Comparison of ENCODE assay signal across 9 cellular contexts in genomic region chr10:111756541-111757061, GRCh38.
A peak's percentile ranks its signal among the peaks of the same experiment; 100 is the strongest.
DNase-seq lines count a peak whose midpoint lies in the region; ATAC-seq and TF ChIP-seq lines count a peak whose summit lies in the region.
"Had no signal": no experiment of that assay in that cellular context is flagged by ENCODE, and none has a peak within 500 bp of the region (broad histone marks: within the 10 kb centered on the region; RNA-seq: fewer than 3 reads in every experiment).

No MANE protein-coding gene starts in this region.

- H3K36me3 ChIP-seq in MM.1S (replicated peaks; ENCODE audit: insufficient read depth, low read length) = no peaks in the 10 kb centered on the region
- no peaks in the 10 kb centered on the region for H3K36me3 ChIP-seq in mammary epithelial cell (ENCODE audit: insufficient read depth, low read length)
- H3K36me3 ChIP-seq in mesenchymal stem cell (ENCODE audit: control insufficient read depth in 1 of 2, insufficient read depth in 2 of 2, low read depth in 1 of 2, low read length in 2 of 2) = no peaks in the 10 kb centered on the region

- TF ChIP-seq CTCF in MM.1S (IDR thresholded peaks at IDR 0.05; ENCODE audit: low read length) (peak; percentile 67), mammary epithelial cell (conservative IDR thresholded peaks at IDR 0.05 in 1 of 2, IDR thresholded peaks at IDR 0.05 in 1 of 2; ENCODE audit: extremely low read depth in 1 of 2, insufficient read depth in 1 of 2, low read depth in 1 of 2, low read length in 2 of 2) (peak; percentile 16 to 52)

- H2BK12ac ChIP-seq in mesenchymal stem cell (ENCODE audit: low read length in 2 of 2) = no peak overlapping the region

- H2BK15ac ChIP-seq in mesenchymal stem cell (ENCODE audit: low read depth, poor library complexity, severe bottlenecking) = no peak overlapping the region

- H2AFZ ChIP-seq in MM.1S (ENCODE audit: low read length) (peak overlapping the region; percentile 39; the same call in 1 of the 2 replicates), mammary epithelial cell (ENCODE audit: low read depth, low read length) (no peak overlapping the region), mesenchymal stem cell (ENCODE audit: low read depth, low read length) (no peak overlapping the region)

- ATAC-seq in GM19372 (IDR thresholded peaks at IDR 0.05; ENCODE audit: low read depth, unreplicated experiment) (peak; percentile 54), HG03521 (IDR thresholded peaks at IDR 0.05; ENCODE audit: unreplicated experiment) (no peak)

- no TSS peak for BruUV-seq in mammary epithelial cell (replicated peaks; lab: Mats Ljungman, UMichigan)

- H4K91ac ChIP-seq in mesenchymal stem cell (ENCODE audit: low read length) = no peak overlapping the region

- DNase-seq in DMS 273 (lab: John Stamatoyannopoulos, UW; ENCODE audit: unreplicated experiment) = peak; percentile 46
- no peak for DNase-seq in DMS 273 treated with DMSO at 0.1 percent for 48 hours (lab: John Stamatoyannopoulos, UW)
- DNase-seq in MM.1S = peak; percentile 57
- DNase-seq in mammary epithelial cell = peak; percentile 0
- DNase-seq in mesenchymal stem cell = peak; percentile 6
- no peak for DNase-seq in cerebellar nuclear complex (lab: John Stamatoyannopoulos, UW)
- DNase-seq: activated B cell treated with CpG ODN at 0.5 μM for 24 hours had no signal

- H3K27me3 ChIP-seq in MM.1S (replicated peaks; ENCODE audit: insufficient read depth, low read length) = no peaks in the 10 kb centered on the region
- no peaks in the 10 kb centered on the region for H3K27me3 ChIP-seq in mammary epithelial cell (ENCODE audit: insufficient read depth, low read length)
- H3K27me3 ChIP-seq in mesenchymal stem cell (ENCODE audit: control insufficient read depth in 1 of 2, insufficient read depth in 1 of 2, low read length in 2 of 2) = peaks cover 0 to 6% of the 10 kb centered on the region in 2 experiments

- H3K9ac ChIP-seq in MM.1S (ENCODE audit: low read length) (no peak overlapping the region), mammary epithelial cell (ENCODE audit: insufficient read depth, low read length) (no peak overlapping the region), mesenchymal stem cell (ENCODE audit: low read length) (peak overlapping the region; percentile 55)

- H3K4ac ChIP-seq in mesenchymal stem cell (ENCODE audit: low read depth in 1 of 2, low read length in 2 of 2) = no peak overlapping the region

- H3K9me3 ChIP-seq in MM.1S (replicated peaks; ENCODE audit: insufficient read depth, low read length) = no peaks in the 10 kb centered on the region
- H3K9me3 ChIP-seq in mammary epithelial cell (replicated peaks; ENCODE audit: insufficient read depth, low read length) = no peaks in the 10 kb centered on the region
- peaks cover 3% of the 10 kb centered on the region for H3K9me3 ChIP-seq in mesenchymal stem cell (ENCODE audit: control insufficient read depth, low read length)

- H4K20me1 ChIP-seq in MM.1S (ENCODE audit: insufficient read depth, low read length) = no peaks in the 10 kb centered on the region
- no peaks in the 10 kb centered on the region for H4K20me1 ChIP-seq in mammary epithelial cell (ENCODE audit: insufficient read depth, low read length)

- no peaks in the 10 kb centered on the region for H3K79me1 ChIP-seq in mesenchymal stem cell (replicated peaks; ENCODE audit: low read length, poor library complexity, severe bottlenecking)

- H3K79me2 ChIP-seq in MM.1S (ENCODE audit: low read length) (no peaks in the 10 kb centered on the region), mammary epithelial cell (ENCODE audit: insufficient read depth, low read length) (no peaks in the 10 kb centered on the region)

- no peak overlapping the region for H3K18ac ChIP-seq in mesenchymal stem cell (ENCODE audit: low read depth in 1 of 2, low read length in 2 of 2)

- H2AK5ac ChIP-seq in mesenchymal stem cell (ENCODE audit: low read length, severe bottlenecking) = no peak overlapping the region

- H4K8ac ChIP-seq in mesenchymal stem cell (ENCODE audit: low read length) = no peak overlapping the region

- H3K4me2 ChIP-seq in MM.1S (ENCODE audit: low read depth, low read length) (peak overlapping the region; percentile 39), mammary epithelial cell (ENCODE audit: insufficient read depth, low read depth, low read length) (no peak overlapping the region), mesenchymal stem cell (ENCODE audit: low read length, poor library complexity, severe bottlenecking) (no peak overlapping the region)

- no peak overlapping the region for H2BK5ac ChIP-seq in mesenchymal stem cell (ENCODE audit: low read depth, low read length, poor library complexity, severe bottlenecking)

- no peak overlapping the region for H3K23ac ChIP-seq in mesenchymal stem cell (ENCODE audit: low read length in 2 of 2)

- no peak overlapping the region for H3K27ac ChIP-seq in MM.1S (ENCODE audit: low read length)
- H3K27ac ChIP-seq in mammary epithelial cell (ENCODE audit: insufficient read depth, low read depth, low read length) = no peak overlapping the region
- no peak overlapping the region for H3K27ac ChIP-seq in mesenchymal stem cell (ENCODE audit: low read length, poor library complexity, severe bottlenecking)

- no peak overlapping the region for H3K14ac ChIP-seq in mesenchymal stem cell (ENCODE audit: low read length in 2 of 2)

- H3K4me3 ChIP-seq in MM.1S (ENCODE audit: low read length) (no peak overlapping the region; the same call in 1 of the 2 replicates), mammary epithelial cell (replicated peaks in 1 of 3; ENCODE audit: insufficient read depth in 1 of 3, low read depth in 2 of 3, low read length in 3 of 3) (no peak overlapping the region), mesenchymal stem cell (ENCODE audit: insufficient read depth in 1 of 2, low read depth in 1 of 2, low read length in 2 of 2) (peak overlapping the region in 1 of 2 experiments; percentile 45)

- in situ Hi-C loops in mammary epithelial cell (cut with MboI; ENCODE audit: low sequenced_read_pairs in 2 of 2) = no loop called here

- no peaks in the 10 kb centered on the region for H3K9me2 ChIP-seq in MM.1S (replicated peaks; ENCODE audit: insufficient read depth, low read length)

- H2BK120ac ChIP-seq in mesenchymal stem cell (ENCODE audit: low read depth, low read length) = no peak overlapping the region

- dilution Hi-C loops in mammary epithelial cell (cut with HindIII; ENCODE audit: low sequenced_read_pairs) = no loop called here

- 18% methylated on average over 10 of the region's 10 CpGs for WGBS in mammary epithelial cell (ENCODE audit: low coverage, missing lambda C conversion rate)
- WGBS in mesenchymal stem cell = 15% methylated on average over 8 of the region's 10 CpGs

- intact Hi-C loops in mammary epithelial cell (cut with micrococcal nuclease) = loop anchor here (2.0 kb wide), 1 partner anchor 558 kb away; no protein-coding TSS in a partner anchor

- CTCF ChIA-PET in mammary epithelial cell (lab: Charles Lee; ENCODE audit: low non-redundant PET) = interaction anchor here (0.7 kb wide), 1 partner anchor 380 kb away, joined by 4 read pairs; no protein-coding TSS in a partner anchor

- H3F3A ChIP-seq in MM.1S (ENCODE audit: insufficient read depth, low read length) = no peaks in the 10 kb centered on the region

- H3K4me1 ChIP-seq in MM.1S (ENCODE audit: low read length) (no peaks in the 10 kb centered on the region), mammary epithelial cell (ENCODE audit: insufficient read depth, low read length) (no peaks in the 10 kb centered on the region), mesenchymal stem cell (ENCODE audit: control insufficient read depth, insufficient read depth, low read depth, low read length) (no peaks in the 10 kb centered on the region)

Comparison
In these comparisons a context has a peak if more than half of its experiments do, and no peak if none do; other contexts are left out.
1. DNase-seq: peak in DMS 273 (single experiment), MM.1S (single experiment), mammary epithelial cell (single experiment) and mesenchymal stem cell (single experiment); none in DMS 273 treated with DMSO at 0.1 percent for 48 hours (single experiment) and cerebellar nuclear complex (0 of 2).